Comparison of ENCODE assay signal across 1 cellular context in genomic region chr2:218444692-218445357, GRCh38.
A peak's percentile ranks its signal among the peaks of the same experiment; 100 is the strongest.
TF ChIP-seq lines count a peak whose summit lies in the region.

No MANE protein-coding gene starts in this region.

TF ChIP-seq in HepG2, 621 proteins besides CTCF, POLR2A, EP300 and RAD21 (continued from another document and continues in another):
- TF ChIP-seq NFE2 (CRISPR knock-in tag; IDR thresholded peaks at IDR 0.05) = no peak
- TF ChIP-seq LCORL (IDR thresholded peaks at IDR 0.05) = no peak
- peak; percentile 98 for TF ChIP-seq LCORL (CRISPR knock-in tag; IDR thresholded peaks at IDR 0.05)
- TF ChIP-seq JUND (CRISPR knock-in tag; IDR thresholded peaks at IDR 0.05) = peak; percentile 82; the same call in 1 of the 2 replicates
- TF ChIP-seq MAF1 (CRISPR knock-in tag; IDR thresholded peaks at IDR 0.05; ENCODE audit: borderline replicate concordance) = no peak
- TF ChIP-seq ETV6 (CRISPR knock-in tag; conservative IDR thresholded peaks at IDR 0.05) = 0 out of 2 replicates have a peak, but pooled peaks have one; percentile 63
- TF ChIP-seq GLI4 (CRISPR knock-in tag; IDR thresholded peaks at IDR 0.05; ENCODE audit: borderline replicate concordance) = no peak
- TF ChIP-seq RXRA (CRISPR knock-in tag; IDR thresholded peaks at IDR 0.05) = peak; percentile 96
- peak; percentile 94 for TF ChIP-seq MEIS1 (CRISPR knock-in tag; IDR thresholded peaks at IDR 0.05; ENCODE audit: borderline replicate concordance)
- TF ChIP-seq, protein P1, sequence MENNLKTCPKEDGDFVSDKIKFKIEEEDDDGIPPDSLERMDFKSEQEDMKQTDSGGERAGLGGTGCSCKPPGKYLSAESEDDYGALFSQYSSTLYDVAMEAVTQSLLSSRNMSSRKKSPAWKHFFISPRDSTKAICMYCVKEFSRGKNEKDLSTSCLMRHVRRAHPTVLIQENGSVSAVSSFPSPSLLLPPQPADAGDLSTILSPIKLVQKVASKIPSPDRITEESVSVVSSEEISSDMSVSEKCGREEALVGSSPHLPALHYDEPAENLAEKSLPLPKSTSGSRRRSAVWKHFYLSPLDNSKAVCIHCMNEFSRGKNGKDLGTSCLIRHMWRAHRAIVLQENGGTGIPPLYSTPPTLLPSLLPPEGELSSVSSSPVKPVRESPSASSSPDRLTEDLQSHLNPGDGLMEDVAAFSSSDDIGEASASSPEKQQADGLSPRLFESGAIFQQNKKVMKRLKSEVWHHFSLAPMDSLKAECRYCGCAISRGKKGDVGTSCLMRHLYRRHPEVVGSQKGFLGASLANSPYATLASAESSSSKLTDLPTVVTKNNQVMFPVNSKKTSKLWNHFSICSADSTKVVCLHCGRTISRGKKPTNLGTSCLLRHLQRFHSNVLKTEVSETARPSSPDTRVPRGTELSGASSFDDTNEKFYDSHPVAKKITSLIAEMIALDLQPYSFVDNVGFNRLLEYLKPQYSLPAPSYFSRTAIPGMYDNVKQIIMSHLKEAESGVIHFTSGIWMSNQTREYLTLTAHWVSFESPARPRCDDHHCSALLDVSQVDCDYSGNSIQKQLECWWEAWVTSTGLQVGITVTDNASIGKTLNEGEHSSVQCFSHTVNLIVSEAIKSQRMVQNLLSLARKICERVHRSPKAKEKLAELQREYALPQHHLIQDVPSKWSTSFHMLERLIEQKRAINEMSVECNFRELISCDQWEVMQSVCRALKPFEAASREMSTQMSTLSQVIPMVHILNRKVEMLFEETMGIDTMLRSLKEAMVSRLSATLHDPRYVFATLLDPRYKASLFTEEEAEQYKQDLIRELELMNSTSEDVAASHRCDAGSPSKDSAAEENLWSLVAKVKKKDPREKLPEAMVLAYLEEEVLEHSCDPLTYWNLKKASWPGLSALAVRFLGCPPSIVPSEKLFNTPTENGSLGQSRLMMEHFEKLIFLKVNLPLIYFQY (CRISPR knock-in tag; IDR thresholded peaks at IDR 0.05; ENCODE audit: borderline replicate concordance) = no peak
- no peak for TF ChIP-seq PTBP1 (IDR thresholded peaks at IDR 0.05; ENCODE audit: low read depth, low read length, poor library complexity, severe bottlenecking)
- TF ChIP-seq, protein P2, sequence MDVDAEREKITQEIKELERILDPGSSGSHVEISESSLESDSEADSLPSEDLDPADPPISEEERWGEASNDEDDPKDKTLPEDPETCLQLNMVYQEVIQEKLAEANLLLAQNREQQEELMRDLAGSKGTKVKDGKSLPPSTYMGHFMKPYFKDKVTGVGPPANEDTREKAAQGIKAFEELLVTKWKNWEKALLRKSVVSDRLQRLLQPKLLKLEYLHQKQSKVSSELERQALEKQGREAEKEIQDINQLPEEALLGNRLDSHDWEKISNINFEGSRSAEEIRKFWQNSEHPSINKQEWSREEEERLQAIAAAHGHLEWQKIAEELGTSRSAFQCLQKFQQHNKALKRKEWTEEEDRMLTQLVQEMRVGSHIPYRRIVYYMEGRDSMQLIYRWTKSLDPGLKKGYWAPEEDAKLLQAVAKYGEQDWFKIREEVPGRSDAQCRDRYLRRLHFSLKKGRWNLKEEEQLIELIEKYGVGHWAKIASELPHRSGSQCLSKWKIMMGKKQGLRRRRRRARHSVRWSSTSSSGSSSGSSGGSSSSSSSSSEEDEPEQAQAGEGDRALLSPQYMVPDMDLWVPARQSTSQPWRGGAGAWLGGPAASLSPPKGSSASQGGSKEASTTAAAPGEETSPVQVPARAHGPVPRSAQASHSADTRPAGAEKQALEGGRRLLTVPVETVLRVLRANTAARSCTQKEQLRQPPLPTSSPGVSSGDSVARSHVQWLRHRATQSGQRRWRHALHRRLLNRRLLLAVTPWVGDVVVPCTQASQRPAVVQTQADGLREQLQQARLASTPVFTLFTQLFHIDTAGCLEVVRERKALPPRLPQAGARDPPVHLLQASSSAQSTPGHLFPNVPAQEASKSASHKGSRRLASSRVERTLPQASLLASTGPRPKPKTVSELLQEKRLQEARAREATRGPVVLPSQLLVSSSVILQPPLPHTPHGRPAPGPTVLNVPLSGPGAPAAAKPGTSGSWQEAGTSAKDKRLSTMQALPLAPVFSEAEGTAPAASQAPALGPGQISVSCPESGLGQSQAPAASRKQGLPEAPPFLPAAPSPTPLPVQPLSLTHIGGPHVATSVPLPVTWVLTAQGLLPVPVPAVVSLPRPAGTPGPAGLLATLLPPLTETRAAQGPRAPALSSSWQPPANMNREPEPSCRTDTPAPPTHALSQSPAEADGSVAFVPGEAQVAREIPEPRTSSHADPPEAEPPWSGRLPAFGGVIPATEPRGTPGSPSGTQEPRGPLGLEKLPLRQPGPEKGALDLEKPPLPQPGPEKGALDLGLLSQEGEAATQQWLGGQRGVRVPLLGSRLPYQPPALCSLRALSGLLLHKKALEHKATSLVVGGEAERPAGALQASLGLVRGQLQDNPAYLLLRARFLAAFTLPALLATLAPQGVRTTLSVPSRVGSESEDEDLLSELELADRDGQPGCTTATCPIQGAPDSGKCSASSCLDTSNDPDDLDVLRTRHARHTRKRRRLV (CRISPR knock-in tag; IDR thresholded peaks at IDR 0.05) = peak; percentile 28; the same call in 1 of the 2 replicates
- 0 out of 2 replicates have a peak, but pooled peaks have one; percentile 23 for TF ChIP-seq ZNF121 (CRISPR knock-in tag; IDR thresholded peaks at IDR 0.05)
- TF ChIP-seq ZFY (CRISPR knock-in tag; IDR thresholded peaks at IDR 0.05) = peak; percentile 59
- TF ChIP-seq MYC (CRISPR knock-in tag; IDR thresholded peaks at IDR 0.05; ENCODE audit: borderline replicate concordance) = peak; percentile 63; the same call in 1 of the 2 replicates
- TF ChIP-seq, protein P3, sequence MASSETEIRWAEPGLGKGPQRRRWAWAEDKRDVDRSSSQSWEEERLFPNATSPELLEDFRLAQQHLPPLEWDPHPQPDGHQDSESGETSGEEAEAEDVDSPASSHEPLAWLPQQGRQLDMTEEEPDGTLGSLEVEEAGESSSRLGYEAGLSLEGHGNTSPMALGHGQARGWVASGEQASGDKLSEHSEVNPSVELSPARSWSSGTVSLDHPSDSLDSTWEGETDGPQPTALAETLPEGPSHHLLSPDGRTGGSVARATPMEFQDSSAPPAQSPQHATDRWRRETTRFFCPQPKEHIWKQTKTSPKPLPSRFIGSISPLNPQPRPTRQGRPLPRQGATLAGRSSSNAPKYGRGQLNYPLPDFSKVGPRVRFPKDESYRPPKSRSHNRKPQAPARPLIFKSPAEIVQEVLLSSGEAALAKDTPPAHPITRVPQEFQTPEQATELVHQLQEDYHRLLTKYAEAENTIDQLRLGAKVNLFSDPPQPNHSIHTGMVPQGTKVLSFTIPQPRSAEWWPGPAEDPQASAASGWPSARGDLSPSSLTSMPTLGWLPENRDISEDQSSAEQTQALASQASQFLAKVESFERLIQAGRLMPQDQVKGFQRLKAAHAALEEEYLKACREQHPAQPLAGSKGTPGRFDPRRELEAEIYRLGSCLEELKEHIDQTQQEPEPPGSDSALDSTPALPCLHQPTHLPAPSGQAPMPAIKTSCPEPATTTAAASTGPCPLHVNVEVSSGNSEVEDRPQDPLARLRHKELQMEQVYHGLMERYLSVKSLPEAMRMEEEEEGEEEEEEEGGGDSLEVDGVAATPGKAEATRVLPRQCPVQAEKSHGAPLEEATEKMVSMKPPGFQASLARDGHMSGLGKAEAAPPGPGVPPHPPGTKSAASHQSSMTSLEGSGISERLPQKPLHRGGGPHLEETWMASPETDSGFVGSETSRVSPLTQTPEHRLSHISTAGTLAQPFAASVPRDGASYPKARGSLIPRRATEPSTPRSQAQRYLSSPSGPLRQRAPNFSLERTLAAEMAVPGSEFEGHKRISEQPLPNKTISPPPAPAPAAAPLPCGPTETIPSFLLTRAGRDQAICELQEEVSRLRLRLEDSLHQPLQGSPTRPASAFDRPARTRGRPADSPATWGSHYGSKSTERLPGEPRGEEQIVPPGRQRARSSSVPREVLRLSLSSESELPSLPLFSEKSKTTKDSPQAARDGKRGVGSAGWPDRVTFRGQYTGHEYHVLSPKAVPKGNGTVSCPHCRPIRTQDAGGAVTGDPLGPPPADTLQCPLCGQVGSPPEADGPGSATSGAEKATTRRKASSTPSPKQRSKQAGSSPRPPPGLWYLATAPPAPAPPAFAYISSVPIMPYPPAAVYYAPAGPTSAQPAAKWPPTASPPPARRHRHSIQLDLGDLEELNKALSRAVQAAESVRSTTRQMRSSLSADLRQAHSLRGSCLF (CRISPR knock-in tag; IDR thresholded peaks at IDR 0.05; ENCODE audit: borderline replicate concordance) = no peak
- peak; percentile 92 for TF ChIP-seq ZMYM2 (CRISPR knock-in tag; IDR thresholded peaks at IDR 0.05)
- TF ChIP-seq ZNF510 (CRISPR knock-in tag; IDR thresholded peaks at IDR 0.05; ENCODE audit: low read depth) = peak; percentile 74; the same call in 1 of the 2 replicates
- no peak for TF ChIP-seq ZIK1 (CRISPR knock-in tag; IDR thresholded peaks at IDR 0.05; ENCODE audit: borderline replicate concordance, low read depth)
- no peak for TF ChIP-seq CEBPZ (IDR thresholded peaks at IDR 0.05; ENCODE audit: low read length)
- TF ChIP-seq ZNF556 (CRISPR knock-in tag; IDR thresholded peaks at IDR 0.05; ENCODE audit: borderline replicate concordance) = peak; percentile 96
- TF ChIP-seq ZNF772 (CRISPR knock-in tag; IDR thresholded peaks at IDR 0.05) = peak; percentile 98; the same call in 1 of the 2 replicates
- no peak; the same call in 1 of the 2 replicates for TF ChIP-seq NFKBIZ (CRISPR knock-in tag; IDR thresholded peaks at IDR 0.05)
- TF ChIP-seq, protein P4, sequence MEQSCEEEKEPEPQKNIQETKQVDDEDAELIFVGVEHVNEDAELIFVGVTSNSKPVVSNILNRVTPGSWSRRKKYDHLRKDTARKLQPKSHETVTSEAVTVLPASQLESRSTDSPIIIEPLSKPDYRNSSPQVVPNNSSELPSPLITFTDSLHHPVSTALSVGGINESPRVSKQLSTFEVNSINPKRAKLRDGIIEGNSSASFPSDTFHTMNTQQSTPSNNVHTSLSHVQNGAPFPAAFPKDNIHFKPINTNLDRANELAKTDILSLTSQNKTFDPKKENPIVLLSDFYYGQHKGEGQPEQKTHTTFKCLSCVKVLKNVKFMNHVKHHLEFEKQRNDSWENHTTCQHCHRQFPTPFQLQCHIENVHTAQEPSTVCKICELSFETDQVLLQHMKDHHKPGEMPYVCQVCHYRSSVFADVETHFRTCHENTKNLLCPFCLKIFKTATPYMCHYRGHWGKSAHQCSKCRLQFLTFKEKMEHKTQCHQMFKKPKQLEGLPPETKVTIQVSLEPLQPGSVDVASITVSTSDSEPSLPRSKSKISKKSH (CRISPR knock-in tag; IDR thresholded peaks at IDR 0.05; ENCODE audit: borderline replicate concordance) = no peak
- TF ChIP-seq HMG20B (CRISPR knock-in tag; conservative IDR thresholded peaks at IDR 0.05) = peak; percentile 83
- TF ChIP-seq NR1H2 (CRISPR knock-in tag; IDR thresholded peaks at IDR 0.05; ENCODE audit: borderline replicate concordance, low read depth) = no peak
- TF ChIP-seq DPF2 (CRISPR knock-in tag; IDR thresholded peaks at IDR 0.05; ENCODE audit: borderline replicate concordance, low read depth) = peak; percentile 97
- TF ChIP-seq ZMYM4 (CRISPR knock-in tag; IDR thresholded peaks at IDR 0.05) = peak; percentile 92
- TF ChIP-seq, protein P5, sequence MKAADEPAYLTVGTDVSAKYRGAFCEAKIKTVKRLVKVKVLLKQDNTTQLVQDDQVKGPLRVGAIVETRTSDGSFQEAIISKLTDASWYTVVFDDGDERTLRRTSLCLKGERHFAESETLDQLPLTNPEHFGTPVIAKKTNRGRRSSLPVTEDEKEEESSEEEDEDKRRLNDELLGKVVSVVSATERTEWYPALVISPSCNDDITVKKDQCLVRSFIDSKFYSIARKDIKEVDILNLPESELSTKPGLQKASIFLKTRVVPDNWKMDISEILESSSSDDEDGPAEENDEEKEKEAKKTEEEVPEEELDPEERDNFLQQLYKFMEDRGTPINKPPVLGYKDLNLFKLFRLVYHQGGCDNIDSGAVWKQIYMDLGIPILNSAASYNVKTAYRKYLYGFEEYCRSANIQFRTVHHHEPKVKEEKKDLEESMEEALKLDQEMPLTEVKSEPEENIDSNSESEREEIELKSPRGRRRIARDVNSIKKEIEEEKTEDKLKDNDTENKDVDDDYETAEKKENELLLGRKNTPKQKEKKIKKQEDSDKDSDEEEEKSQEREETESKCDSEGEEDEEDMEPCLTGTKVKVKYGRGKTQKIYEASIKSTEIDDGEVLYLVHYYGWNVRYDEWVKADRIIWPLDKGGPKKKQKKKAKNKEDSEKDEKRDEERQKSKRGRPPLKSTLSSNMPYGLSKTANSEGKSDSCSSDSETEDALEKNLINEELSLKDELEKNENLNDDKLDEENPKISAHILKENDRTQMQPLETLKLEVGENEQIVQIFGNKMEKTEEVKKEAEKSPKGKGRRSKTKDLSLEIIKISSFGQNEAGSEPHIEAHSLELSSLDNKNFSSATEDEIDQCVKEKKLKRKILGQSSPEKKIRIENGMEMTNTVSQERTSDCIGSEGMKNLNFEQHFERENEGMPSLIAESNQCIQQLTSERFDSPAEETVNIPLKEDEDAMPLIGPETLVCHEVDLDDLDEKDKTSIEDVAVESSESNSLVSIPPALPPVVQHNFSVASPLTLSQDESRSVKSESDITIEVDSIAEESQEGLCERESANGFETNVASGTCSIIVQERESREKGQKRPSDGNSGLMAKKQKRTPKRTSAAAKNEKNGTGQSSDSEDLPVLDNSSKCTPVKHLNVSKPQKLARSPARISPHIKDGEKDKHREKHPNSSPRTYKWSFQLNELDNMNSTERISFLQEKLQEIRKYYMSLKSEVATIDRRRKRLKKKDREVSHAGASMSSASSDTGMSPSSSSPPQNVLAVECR (CRISPR knock-in tag; IDR thresholded peaks at IDR 0.05; ENCODE audit: borderline replicate concordance) = peak; percentile 95
- TF ChIP-seq ZNF17 (CRISPR knock-in tag; IDR thresholded peaks at IDR 0.05) = no peak
